Comparison of ENCODE assay signal across 18 cellular contexts in genomic region chr2:10179422-10179821, GRCh38.
"Had no signal": no experiment of that assay in that cellular context is flagged by ENCODE, and none has a peak within 500 bp of the region (broad histone marks: within the 10 kb centered on the region; RNA-seq: fewer than 3 reads in every experiment).

No MANE protein-coding gene starts in this region.

- DNase-seq: activated CD4-positive, alpha-beta memory T cell treated with anti-CD3 and anti-CD28 coated beads, Interleukin-2, amount 10 ng/mL, durations not matched to agents 7 days and 5 days; activated CD4-positive, alpha-beta T cell treated with anti-CD3 and anti-CD28 coated beads for 4 hours; activated CD4-positive, CD25-positive, alpha-beta regulatory T cell; activated effector memory CD4-positive, alpha-beta T cell treated with Interleukin-2 at 50 U/mL for 16 hours; activated naive CD4-positive, alpha-beta T cell treated with anti-CD3 and anti-CD28 coated beads for 36 hours; activated T-cell treated with anti-CD3 and anti-CD28 coated beads, Interleukin-2, amount 50 U/mL, for 72 hours; amygdala; esophagus squamous epithelium; heart right ventricle; kidney; naive B cell; occipital lobe; stimulated activated CD4-positive, alpha-beta T cell treated with anti-CD3 and anti-CD28 coated beads, Interleukin-15, amount 100 ng/mL, for 24 hours; T-helper 17 cell had no signal

- H3K27me3 ChIP-seq: esophagus squamous epithelium, heart right ventricle, vagina had no signal

- H3K36me3 ChIP-seq: esophagus squamous epithelium, heart right ventricle, vagina had no signal

- H3K4me2 ChIP-seq: smooth muscle cell had no signal

- H3K27ac ChIP-seq: coronary artery, esophagus squamous epithelium, heart right ventricle, vagina had no signal

- H3K4me1 ChIP-seq: esophagus squamous epithelium, vagina had no signal

- H3K9me3 ChIP-seq: esophagus squamous epithelium, heart right ventricle, vagina had no signal

- H3K4me3 ChIP-seq: coronary artery, esophagus squamous epithelium, heart right ventricle, lung, smooth muscle cell, vagina had no signal
